In the genomic region with DNA sequence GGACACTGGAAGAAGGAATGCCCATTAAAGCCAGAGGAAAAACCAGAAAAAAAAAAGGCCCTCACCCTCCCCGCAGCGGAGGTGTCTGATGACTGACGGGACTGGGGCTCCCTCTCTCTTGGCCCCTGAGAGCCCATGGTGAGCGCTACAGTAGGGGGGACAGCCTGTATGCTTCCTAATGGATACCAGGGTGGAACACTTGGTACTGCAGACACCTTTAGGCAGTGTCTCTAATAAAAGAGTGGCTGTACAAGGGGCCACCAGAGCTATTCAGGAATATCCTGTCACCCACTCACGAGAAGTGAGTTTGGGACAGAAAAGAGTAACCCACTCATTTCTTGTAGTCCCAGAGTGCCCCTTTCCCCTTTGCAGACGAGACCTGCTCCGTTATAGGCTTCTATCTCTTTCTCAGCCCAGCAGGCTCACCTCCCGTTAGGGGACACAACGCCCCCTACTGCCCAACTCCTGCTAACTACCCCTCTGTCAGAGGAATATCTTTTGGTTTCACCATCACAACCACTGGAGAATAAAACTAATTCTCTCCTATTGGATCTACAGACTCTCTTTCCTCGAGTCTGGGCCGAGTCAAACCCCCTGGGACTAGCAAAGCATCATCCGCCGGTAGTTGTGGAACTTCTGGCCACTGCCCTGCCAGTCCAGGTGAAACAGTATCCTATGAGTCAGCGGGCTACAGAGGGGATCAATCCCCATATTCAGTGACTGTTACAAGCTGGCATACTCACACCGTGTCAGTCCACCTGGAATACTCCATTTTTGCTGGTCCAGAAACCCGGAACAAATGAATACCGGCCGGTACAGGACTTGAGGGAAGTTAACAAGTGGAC, we compare ENCODE assay signal across 8 cellular contexts. TPM values are rescaled to one million over a fixed set of nuclear protein-coding genes. Genes with fewer than 3 reads are reported as not detected.
DNase-seq lines count a peak whose midpoint lies in the region; ATAC-seq and TF ChIP-seq lines count a peak whose summit lies in the region.

No MANE protein-coding gene starts in this region.

- peak; percentile 63 for ATAC-seq in Right ventricle myocardium inferior
- ATAC-seq in HG02763 (IDR thresholded peaks at IDR 0.05; ENCODE audit: unreplicated experiment) = peak; percentile 93
- peak; percentile 99 for ATAC-seq in activated CD4-positive, alpha-beta T cell treated with anti-CD3 and anti-CD28 coated beads for 36 hours

- peak overlapping the region in 3 of 59 donors; percentile 21 to 29 (median 22) for H3K4me3 ChIP-seq in dorsolateral prefrontal cortex

- H3K27ac Mint-ChIP-seq in activated CD4-positive, alpha-beta T cell treated with anti-CD3 and anti-CD28 coated beads for 36 hours = peak overlapping the region; percentile 33
- no peak overlapping the region for H3K27ac Mint-ChIP-seq in mesothelial cell of epicardium

- no peak overlapping the region for H3K4me3 Mint-ChIP-seq in activated CD4-positive, alpha-beta T cell treated with anti-CD3 and anti-CD28 coated beads for 36 hours
- no peak overlapping the region for H3K4me3 Mint-ChIP-seq in mesothelial cell of epicardium

- H3K36me3 Mint-ChIP-seq in activated CD4-positive, alpha-beta T cell treated with anti-CD3 and anti-CD28 coated beads for 36 hours (ENCODE audit: low read depth) = no peaks in the 10 kb centered on the region
- no peaks in the 10 kb centered on the region for H3K36me3 Mint-ChIP-seq in mesothelial cell of epicardium

- POLR2A ChIA-PET in activated CD4-positive, alpha-beta T cell treated with anti-CD3 and anti-CD28 coated beads for 36 hours (lab: Charles Lee) = no interaction called here

- CTCF ChIA-PET in activated CD4-positive, alpha-beta T cell treated with anti-CD3 and anti-CD28 coated beads for 36 hours (lab: Charles Lee) = interaction anchor here (0.5 to 1.2 kb wide), 6 partner anchors 19 to 1336 kb away, joined by 3 to 5 read pairs (median 3); no protein-coding TSS in a partner anchor

- intact Hi-C loops in Right ventricle myocardium inferior (cut with DNase I) = loop anchor here (5.0 kb wide), 1 partner anchor 64 kb away; a partner anchor contains a TSS
- intact Hi-C loops in cardiac septum (cut with DNase I) = loop anchor here (5.0 kb wide), 1 partner anchor 64 kb away; a partner anchor contains a TSS
- intact Hi-C loops in activated CD4-positive, alpha-beta T cell treated with anti-CD3 and anti-CD28 coated beads for 36 hours (cut with DNase I, micrococcal nuclease) = loop anchor here (1.0 to 10.0 kb wide), 7 partner anchors 62 to 901 kb away; a partner anchor contains a TSS
- intact Hi-C loops in dorsolateral prefrontal cortex (cut with DNase I) = no loop called here

- H3K27ac ChIP-seq in dorsolateral prefrontal cortex = no peak overlapping the region

- peak in 50 of 56 donors; percentile 20 to 63 (median 44) for TF ChIP-seq CTCF in dorsolateral prefrontal cortex (IDR thresholded peaks at IDR 0.05 in 54 of 56, conservative IDR thresholded peaks at IDR 0.05 in 2 of 56; ENCODE audit: low read depth in 1 of 56, partially characterized antibody in 56 of 56)
- TF ChIP-seq CTCF in mesothelial cell of epicardium (IDR thresholded peaks at IDR 0.05; ENCODE audit: unreplicated experiment) = peak; percentile 19

- no peaks in the 10 kb centered on the region for H3K27me3 ChIP-seq in dorsolateral prefrontal cortex

- no peaks in the 10 kb centered on the region for H3K9me3 Mint-ChIP-seq in activated CD4-positive, alpha-beta T cell treated with anti-CD3 and anti-CD28 coated beads for 36 hours (ENCODE audit: low read depth)
- no peaks in the 10 kb centered on the region for H3K9me3 Mint-ChIP-seq in mesothelial cell of epicardium

- no peaks in the 10 kb centered on the region for H3K27me3 Mint-ChIP-seq in activated CD4-positive, alpha-beta T cell treated with anti-CD3 and anti-CD28 coated beads for 36 hours
- H3K27me3 Mint-ChIP-seq in mesothelial cell of epicardium (ENCODE audit: low read depth) = peaks cover 6% of the 10 kb centered on the region

- no peaks in the 10 kb centered on the region for H3K4me1 Mint-ChIP-seq in activated CD4-positive, alpha-beta T cell treated with anti-CD3 and anti-CD28 coated beads for 36 hours
- H3K4me1 Mint-ChIP-seq in mesothelial cell of epicardium = peaks cover 1% of the 10 kb centered on the region

- DNase-seq in Right ventricle myocardium inferior (ENCODE audit: missing footprints) (no peak), cardiac septum (ENCODE audit: low spot score) (no peak), NCI-H2171 (lab: John Stamatoyannopoulos, UW) (peak; percentile 6), dorsolateral prefrontal cortex (peak in 5 of 10 donors; percentile 10 to 46 (median 39)), mesothelial cell of epicardium (ENCODE audit: low spot score in 2 of 2, unreplicated experiment in 2 of 2) (peak; percentile 38 to 71)
- peak; percentile 90 for DNase-seq in activated CD4-positive, alpha-beta T cell treated with anti-CD3 and anti-CD28 coated beads for 36 hours
- DNase-seq in stimulated activated CD8-positive, alpha-beta memory T cell treated with anti-CD3 and anti-CD28 coated beads, Interleukin-7, amount 100 ng/mL, for 24 hours (ENCODE audit: low read depth) = peak; percentile 49

RNA-seq across cellular contexts. Expression of a gene that starts 40.8 kb away (rescaled TPM):
- 9.7 TPM for total RNA-seq in Right ventricle myocardium inferior
- total RNA-seq in cardiac septum = 8.4 TPM
- 10 to 100 TPM; 25.1 to 26.0 TPM for total RNA-seq in activated CD4-positive, alpha-beta T cell treated with anti-CD3 and anti-CD28 coated beads for 36 hours
- total RNA-seq in dorsolateral prefrontal cortex = 10 to 100 TPM; 19.8 to 44.1 (median 29.6) TPM
- 17.0 to 18.8 TPM (median 17.2 TPM) in 3 replicates for total RNA-seq in mesothelial cell of epicardium

RNA-seq across cellular contexts. Expression of a gene that starts 50.3 kb away (rescaled TPM):
- total RNA-seq in Right ventricle myocardium inferior (829 TPM), cardiac septum (569 TPM), dorsolateral prefrontal cortex (100 to 1,000 TPM; 322 to 575 (median 443) TPM), mesothelial cell of epicardium (1,307 to 1,400 TPM (median 1,389 TPM) in 3 replicates)
- total RNA-seq in activated CD4-positive, alpha-beta T cell treated with anti-CD3 and anti-CD28 coated beads for 36 hours = 1,000 to 10,000 TPM; 1,807 to 1,945 TPM

Comparison
In these comparisons a context has a peak if more than half of its experiments do, and no peak if none do; other contexts are left out.
1. DNase-seq: peak in NCI-H2171 (single experiment), activated CD4-positive, alpha-beta T cell treated with anti-CD3 and anti-CD28 coated beads for 36 hours (single experiment), mesothelial cell of epicardium (2 of 2) and stimulated activated CD8-positive, alpha-beta memory T cell treated with anti-CD3 and anti-CD28 coated beads, Interleukin-7, amount 100 ng/mL, for 24 hours (single experiment); none in Right ventricle myocardium inferior (single experiment) and cardiac septum (single experiment).
2. intact Hi-C loops: an anchor here in Right ventricle myocardium inferior (5.0 kb wide), cardiac septum (5.0 kb wide) and activated CD4-positive, alpha-beta T cell treated with anti-CD3 and anti-CD28 coated beads for 36 hours (1.0 to 10.0 kb wide); none called in dorsolateral prefrontal cortex.
3. Peak in every context shown above with its lines, with median percentiles within 50 percentile points of each other: ATAC-seq.